Comparison of ENCODE assay signal across 13 cellular contexts in genomic region chr14:24202538-24202937, GRCh38. TPM values are rescaled to one million over a fixed set of nuclear protein-coding genes. Genes with fewer than 3 reads are reported as not detected.
"Had no signal": no experiment of that assay in that cellular context is flagged by ENCODE, and none has a peak within 500 bp of the region (broad histone marks: within the 10 kb centered on the region; RNA-seq: fewer than 3 reads in every experiment).

No MANE protein-coding gene starts in this region.

RNA-seq across cellular contexts. Expression of gene TSSK4, which starts 3.0 kb away (rescaled TPM):
- total RNA-seq: epithelial cell of proximal tubule, foreskin keratinocyte, kidney epithelial cell, left ventricle myocardium inferior, osteocyte, right atrium auricular region, sciatic nerve, subcutaneous adipose tissue, temporal lobe, thyroid gland had no signal
- polyA plus RNA-seq: fibroblast of lung, foreskin keratinocyte, mammary epithelial cell, stomach had no signal
